Comparison of ENCODE assay signal across 1 cellular context in the genomic region with DNA sequence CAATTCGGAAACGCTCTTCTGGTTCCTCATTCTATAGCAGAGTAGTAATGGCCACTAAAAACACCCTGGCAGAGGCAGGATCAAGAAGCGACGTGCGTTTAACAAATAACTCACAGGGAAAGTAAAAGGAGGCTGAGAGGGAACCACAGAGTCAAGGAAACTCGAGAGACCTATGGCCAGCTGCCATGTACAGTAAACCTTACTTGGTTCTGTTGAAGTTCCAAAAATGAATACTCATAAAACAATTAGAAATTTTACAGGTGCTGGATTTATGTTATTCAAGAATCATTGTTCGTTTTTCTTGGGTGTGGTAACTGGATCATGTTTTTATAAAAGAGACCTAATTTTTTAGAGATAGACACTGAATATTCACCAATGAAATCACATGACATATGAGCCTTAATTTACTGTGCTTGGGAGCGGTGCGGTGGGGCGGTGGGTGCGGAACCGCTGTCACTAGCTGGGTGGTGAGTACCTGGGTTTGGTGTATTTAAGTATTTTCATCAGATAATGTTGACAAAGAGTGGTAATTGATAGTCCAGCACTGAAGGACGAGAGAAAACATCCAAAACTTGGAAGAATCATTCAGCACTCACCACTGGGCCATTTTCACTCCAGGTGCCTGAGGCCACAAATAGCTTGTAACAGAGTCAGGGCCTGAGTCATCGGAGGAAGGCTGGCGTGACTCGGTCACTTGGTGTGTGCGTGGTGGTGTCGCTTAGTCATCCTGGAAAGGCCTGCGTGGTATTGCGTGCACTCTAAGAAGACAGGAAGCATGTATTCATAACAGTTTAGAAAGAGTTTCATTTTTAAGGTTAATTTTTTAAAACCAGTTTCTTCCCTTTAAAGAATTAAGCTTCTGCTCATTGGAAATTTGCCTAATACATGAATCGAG.
TF ChIP-seq lines count a peak whose summit lies in the region.

No MANE protein-coding gene starts in this region.

TF ChIP-seq in K562, 482 proteins besides CTCF, POLR2A, EP300 and RAD21 (continued from another document and continues in another):
- TF ChIP-seq ZNF318 (IDR thresholded peaks at IDR 0.05; ENCODE audit: borderline replicate concordance in 1 of 2, low read depth in 1 of 2) (peak in 1 of 2 experiments; percentile 81; a peak in 2 of 4 replicates), MTA3 (IDR thresholded peaks at IDR 0.05; ENCODE audit: borderline replicate concordance) (peak; percentile 50; the same call in 1 of the 2 replicates), GATAD2A (IDR thresholded peaks at IDR 0.05) (peak; percentile 70; the same call in 1 of the 2 replicates), NR2C2 (CRISPR knock-in tag; IDR thresholded peaks at IDR 0.05) (no peak), NR2C2 (tag; IDR thresholded peaks at IDR 0.05) (peak; percentile 69), CBFA2T3 (IDR thresholded peaks at IDR 0.05) (peak; percentile 28; the same call in 1 of the 2 replicates), HSF4 (CRISPR knock-in tag; IDR thresholded peaks at IDR 0.05; ENCODE audit: borderline replicate concordance) (no peak; the same call in 1 of the 2 replicates), NFIX (CRISPR knock-in tag; IDR thresholded peaks at IDR 0.05; ENCODE audit: low read depth) (no peak; the same call in 1 of the 2 replicates), GMEB1 (CRISPR knock-in tag; IDR thresholded peaks at IDR 0.05) (peak; percentile 58), GABPA (tag; conservative IDR thresholded peaks at IDR 0.05; ENCODE audit: low read depth) (0 out of 2 replicates have a peak, but pooled peaks have one; percentile 31), TAF1 (IDR thresholded peaks at IDR 0.05; ENCODE audit: control insufficient read depth, extremely low read depth, insufficient read depth, low read length, severe bottlenecking) (peak; percentile 44), CXXC5 (CRISPR knock-in tag; IDR thresholded peaks at IDR 0.05) (peak; percentile 84), SP2 (IDR thresholded peaks at IDR 0.05; ENCODE audit: extremely low read depth, low read depth, low read length, poor library complexity, severe bottlenecking) (no peak), ZNF696 (CRISPR knock-in tag; conservative IDR thresholded peaks at IDR 0.05) (no peak), SMC3 (conservative IDR thresholded peaks at IDR 0.05; ENCODE audit: insufficient read depth, low read depth, low read length) (no peak), THRA (IDR thresholded peaks at IDR 0.05) (no peak), MAFG (tag; conservative IDR thresholded peaks at IDR 0.05) (peak; percentile 85), ZKSCAN8 (CRISPR knock-in tag; IDR thresholded peaks at IDR 0.05) (peak; percentile 62; the same call in 1 of the 2 replicates), ARID1B (IDR thresholded peaks at IDR 0.05) (peak; percentile 82), SMARCA4 (IDR thresholded peaks at IDR 0.05) (peak; percentile 89), DDX20 (tag; IDR thresholded peaks at IDR 0.05; ENCODE audit: low read depth) (no peak), C11orf30 (IDR thresholded peaks at IDR 0.05; ENCODE audit: low read depth) (peak; percentile 90)
- TF ChIP-seq, protein P1, sequence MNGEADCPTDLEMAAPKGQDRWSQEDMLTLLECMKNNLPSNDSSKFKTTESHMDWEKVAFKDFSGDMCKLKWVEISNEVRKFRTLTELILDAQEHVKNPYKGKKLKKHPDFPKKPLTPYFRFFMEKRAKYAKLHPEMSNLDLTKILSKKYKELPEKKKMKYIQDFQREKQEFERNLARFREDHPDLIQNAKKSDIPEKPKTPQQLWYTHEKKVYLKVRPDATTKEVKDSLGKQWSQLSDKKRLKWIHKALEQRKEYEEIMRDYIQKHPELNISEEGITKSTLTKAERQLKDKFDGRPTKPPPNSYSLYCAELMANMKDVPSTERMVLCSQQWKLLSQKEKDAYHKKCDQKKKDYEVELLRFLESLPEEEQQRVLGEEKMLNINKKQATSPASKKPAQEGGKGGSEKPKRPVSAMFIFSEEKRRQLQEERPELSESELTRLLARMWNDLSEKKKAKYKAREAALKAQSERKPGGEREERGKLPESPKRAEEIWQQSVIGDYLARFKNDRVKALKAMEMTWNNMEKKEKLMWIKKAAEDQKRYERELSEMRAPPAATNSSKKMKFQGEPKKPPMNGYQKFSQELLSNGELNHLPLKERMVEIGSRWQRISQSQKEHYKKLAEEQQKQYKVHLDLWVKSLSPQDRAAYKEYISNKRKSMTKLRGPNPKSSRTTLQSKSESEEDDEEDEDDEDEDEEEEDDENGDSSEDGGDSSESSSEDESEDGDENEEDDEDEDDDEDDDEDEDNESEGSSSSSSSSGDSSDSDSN (IDR thresholded peaks at IDR 0.05; ENCODE audit: borderline replicate concordance in 1 of 2, low read depth in 2 of 2, low read length in 2 of 2): no peak
- TF ChIP-seq, protein P2, sequence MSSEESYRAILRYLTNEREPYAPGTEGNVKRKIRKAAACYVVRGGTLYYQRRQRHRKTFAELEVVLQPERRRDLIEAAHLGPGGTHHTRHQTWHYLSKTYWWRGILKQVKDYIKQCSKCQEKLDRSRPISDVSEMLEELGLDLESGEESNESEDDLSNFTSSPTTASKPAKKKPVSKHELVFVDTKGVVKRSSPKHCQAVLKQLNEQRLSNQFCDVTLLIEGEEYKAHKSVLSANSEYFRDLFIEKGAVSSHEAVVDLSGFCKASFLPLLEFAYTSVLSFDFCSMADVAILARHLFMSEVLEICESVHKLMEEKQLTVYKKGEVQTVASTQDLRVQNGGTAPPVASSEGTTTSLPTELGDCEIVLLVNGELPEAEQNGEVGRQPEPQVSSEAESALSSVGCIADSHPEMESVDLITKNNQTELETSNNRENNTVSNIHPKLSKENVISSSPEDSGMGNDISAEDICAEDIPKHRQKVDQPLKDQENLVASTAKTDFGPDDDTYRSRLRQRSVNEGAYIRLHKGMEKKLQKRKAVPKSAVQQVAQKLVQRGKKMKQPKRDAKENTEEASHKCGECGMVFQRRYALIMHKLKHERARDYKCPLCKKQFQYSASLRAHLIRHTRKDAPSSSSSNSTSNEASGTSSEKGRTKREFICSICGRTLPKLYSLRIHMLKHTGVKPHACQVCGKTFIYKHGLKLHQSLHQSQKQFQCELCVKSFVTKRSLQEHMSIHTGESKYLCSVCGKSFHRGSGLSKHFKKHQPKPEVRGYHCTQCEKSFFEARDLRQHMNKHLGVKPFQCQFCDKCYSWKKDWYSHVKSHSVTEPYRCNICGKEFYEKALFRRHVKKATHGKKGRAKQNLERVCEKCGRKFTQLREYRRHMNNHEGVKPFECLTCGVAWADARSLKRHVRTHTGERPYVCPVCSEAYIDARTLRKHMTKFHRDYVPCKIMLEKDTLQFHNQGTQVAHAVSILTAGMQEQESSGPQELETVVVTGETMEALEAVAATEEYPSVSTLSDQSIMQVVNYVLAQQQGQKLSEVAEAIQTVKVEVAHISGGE (CRISPR knock-in tag; IDR thresholded peaks at IDR 0.05): 0 out of 6 replicates have a peak, but pooled peaks of 1 of the 3 experiments have one; percentile 55
- TF ChIP-seq, protein P3, sequence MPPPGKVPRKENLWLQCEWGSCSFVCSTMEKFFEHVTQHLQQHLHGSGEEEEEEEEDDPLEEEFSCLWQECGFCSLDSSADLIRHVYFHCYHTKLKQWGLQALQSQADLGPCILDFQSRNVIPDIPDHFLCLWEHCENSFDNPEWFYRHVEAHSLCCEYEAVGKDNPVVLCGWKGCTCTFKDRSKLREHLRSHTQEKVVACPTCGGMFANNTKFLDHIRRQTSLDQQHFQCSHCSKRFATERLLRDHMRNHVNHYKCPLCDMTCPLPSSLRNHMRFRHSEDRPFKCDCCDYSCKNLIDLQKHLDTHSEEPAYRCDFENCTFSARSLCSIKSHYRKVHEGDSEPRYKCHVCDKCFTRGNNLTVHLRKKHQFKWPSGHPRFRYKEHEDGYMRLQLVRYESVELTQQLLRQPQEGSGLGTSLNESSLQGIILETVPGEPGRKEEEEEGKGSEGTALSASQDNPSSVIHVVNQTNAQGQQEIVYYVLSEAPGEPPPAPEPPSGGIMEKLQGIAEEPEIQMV (tag; conservative IDR thresholded peaks at IDR 0.05; ENCODE audit: low read depth): 0 out of 2 replicates have a peak, but pooled peaks have one; percentile 3
- TF ChIP-seq, protein P4, sequence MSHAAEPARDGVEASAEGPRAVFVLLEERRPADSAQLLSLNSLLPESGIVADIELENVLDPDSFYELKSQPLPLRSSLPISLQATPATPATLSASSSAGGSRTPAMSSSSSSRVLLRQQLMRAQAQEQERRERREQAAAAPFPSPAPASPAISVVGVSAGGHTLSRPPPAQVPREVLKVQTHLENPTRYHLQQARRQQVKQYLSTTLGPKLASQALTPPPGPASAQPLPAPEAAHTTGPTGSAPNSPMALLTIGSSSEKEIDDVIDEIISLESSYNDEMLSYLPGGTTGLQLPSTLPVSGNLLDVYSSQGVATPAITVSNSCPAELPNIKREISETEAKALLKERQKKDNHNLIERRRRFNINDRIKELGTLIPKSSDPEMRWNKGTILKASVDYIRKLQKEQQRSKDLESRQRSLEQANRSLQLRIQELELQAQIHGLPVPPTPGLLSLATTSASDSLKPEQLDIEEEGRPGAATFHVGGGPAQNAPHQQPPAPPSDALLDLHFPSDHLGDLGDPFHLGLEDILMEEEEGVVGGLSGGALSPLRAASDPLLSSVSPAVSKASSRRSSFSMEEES (CRISPR knock-in tag; IDR thresholded peaks at IDR 0.05): peak; percentile 58
- TF ChIP-seq, protein P5, sequence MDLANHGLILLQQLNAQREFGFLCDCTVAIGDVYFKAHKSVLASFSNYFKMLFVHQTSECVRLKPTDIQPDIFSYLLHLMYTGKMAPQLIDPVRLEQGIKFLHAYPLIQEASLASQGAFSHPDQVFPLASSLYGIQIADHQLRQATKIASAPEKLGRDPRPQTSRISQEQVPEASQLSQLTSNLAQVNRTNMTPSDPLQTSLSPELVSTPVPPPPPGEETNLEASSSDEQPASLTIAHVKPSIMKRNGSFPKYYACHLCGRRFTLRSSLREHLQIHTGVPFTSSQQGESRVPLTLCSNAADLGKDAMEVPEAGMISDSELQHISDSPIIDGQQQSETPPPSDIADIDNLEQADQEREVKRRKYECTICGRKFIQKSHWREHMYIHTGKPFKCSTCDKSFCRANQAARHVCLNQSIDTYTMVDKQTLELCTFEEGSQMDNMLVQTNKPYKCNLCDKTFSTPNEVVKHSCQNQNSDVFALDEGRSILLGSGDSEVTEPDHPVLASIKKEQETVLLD (IDR thresholded peaks at IDR 0.05): peak; percentile 87; the same call in 1 of the 2 replicates
